22 cellular contexts compared by ENCODE assay signal in the genomic region with DNA sequence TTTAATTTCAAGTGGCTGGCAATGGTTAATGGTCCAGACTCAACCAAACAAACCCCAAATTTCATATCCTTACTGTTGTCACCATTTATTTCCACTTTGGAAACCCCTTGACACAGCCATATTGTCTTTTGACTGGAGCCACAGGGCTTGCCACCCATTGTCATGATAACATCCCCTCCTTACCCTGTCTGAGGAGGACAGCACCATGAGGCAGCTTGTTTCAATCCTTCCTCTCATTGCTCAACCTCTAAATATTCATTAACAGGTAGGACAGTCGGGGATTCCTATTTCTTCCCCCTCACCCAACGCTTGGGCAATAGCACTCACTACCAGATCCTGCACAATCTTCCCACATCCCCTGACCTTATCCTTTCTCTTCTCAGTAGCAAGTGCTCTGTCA.
"Had no signal": no experiment of that assay in that cellular context is flagged by ENCODE, and none has a peak within 500 bp of the region (broad histone marks: within the 10 kb centered on the region; RNA-seq: fewer than 3 reads in every experiment).

No MANE protein-coding gene starts in this region.

- H3K4me3 ChIP-seq: adrenal gland, PC-9 had no signal

- DNase-seq: activated B cell treated with CpG ODN at 0.5 μM for 24 hours; activated CD4-positive, alpha-beta memory T cell treated with anti-CD3 and anti-CD28 coated beads, Interleukin-2, amount 10 ng/mL, durations not matched to agents 7 days and 5 days; activated CD4-positive, alpha-beta T cell treated with anti-CD3 and anti-CD28 coated beads for 36 hours; activated CD4-positive, alpha-beta T cell treated with anti-CD3 and anti-CD28 coated beads, Interleukin-2, amount 50 U/mL, for 1 hour; activated gamma-delta T cell treated with Interleukin-2 at 50 U/mL for 16 hours; activated naive CD4-positive, alpha-beta T cell treated with anti-CD3 and anti-CD28 coated beads, Interleukin-2, amount 50 U/mL, for 16 hours; activated naive CD8-positive, alpha-beta T cell treated with anti-CD3 and anti-CD28 coated beads, Interleukin-2, amount 10 ng/mL, durations not matched to agents 7 days and 5 days; activated T-cell treated with anti-CD3 and anti-CD28 coated beads for 4 hours; activated T-cell treated with anti-CD3 and anti-CD28 coated beads, Interleukin-2, amount 50 U/mL, for 72 hours; adrenal gland; anterior cingulate cortex; NCI-H1105 treated with DMSO at 0.1 percent for 48 hours; NCI-H1436 treated with DMSO at 0.1 percent for 48 hours; NCI-H187; NCI-H2081; NCI-H446; NCI-H524; PC-9; SHP77 treated with DMSO at 0.1 percent for 48 hours; T-helper 17 cell; T-helper 9 cell had no signal

- H3K9me3 Mint-ChIP-seq: activated B cell treated with CpG ODN at 0.5 μM for 24 hours; activated CD4-positive, alpha-beta memory T cell treated with anti-CD3 and anti-CD28 coated beads, Interleukin-2, amount 10 ng/mL, durations not matched to agents 7 days and 5 days; activated T-cell treated with anti-CD3 and anti-CD28 coated beads, Interleukin-2, amount 50 U/mL, for 72 hours; activated T-helper 2 cell treated with anti-CD3 and anti-CD28 coated beads, Interferon-gamma antibody, Interleukin-2, Interleukin-4, amounts not matched to agents 10 μg/mL and 5 μg/mL and 100 μg/mL, durations not matched to agents 14 hours and 24 hours and 36 hours had no signal

- ATAC-seq: activated CD4-positive, alpha-beta T cell treated with anti-CD3 and anti-CD28 coated beads for 36 hours; activated T-cell treated with anti-CD3 and anti-CD28 coated beads, Interleukin-2, amount 50 U/mL, for 72 hours; T-helper 17 cell had no signal

- H3K27me3 ChIP-seq: adrenal gland had no signal

- H3K9me3 ChIP-seq: adrenal gland had no signal

- H3K4me3 Mint-ChIP-seq: activated B cell treated with CpG ODN at 0.5 μM for 24 hours; activated CD4-positive, alpha-beta memory T cell treated with anti-CD3 and anti-CD28 coated beads, Interleukin-2, amount 10 ng/mL, durations not matched to agents 7 days and 5 days; activated CD4-positive, alpha-beta T cell treated with anti-CD3 and anti-CD28 coated beads for 36 hours; activated naive CD8-positive, alpha-beta T cell treated with anti-CD3 and anti-CD28 coated beads, Interleukin-2, amount 10 ng/mL, durations not matched to agents 7 days and 5 days; activated T-cell treated with anti-CD3 and anti-CD28 coated beads, Interleukin-2, amount 50 U/mL, for 72 hours; T-helper 17 cell had no signal

- H3K27ac ChIP-seq: adrenal gland, PC-9 had no signal

- H3K4me1 ChIP-seq: adrenal gland had no signal

- H3K36me3 ChIP-seq: adrenal gland had no signal

- H3K4me1 Mint-ChIP-seq: activated CD4-positive, alpha-beta memory T cell treated with anti-CD3 and anti-CD28 coated beads, Interleukin-2, amount 10 ng/mL, durations not matched to agents 7 days and 5 days; activated CD4-positive, alpha-beta T cell treated with anti-CD3 and anti-CD28 coated beads for 36 hours; T-helper 17 cell had no signal

- H3K36me3 Mint-ChIP-seq: activated naive CD8-positive, alpha-beta T cell treated with anti-CD3 and anti-CD28 coated beads, Interleukin-2, amount 10 ng/mL, durations not matched to agents 7 days and 5 days had no signal

- H3K4me2 ChIP-seq: PC-9 had no signal

- H2AFZ ChIP-seq: PC-9 had no signal

- H3K27ac Mint-ChIP-seq: activated B cell treated with CpG ODN at 0.5 μM for 24 hours; activated CD4-positive, alpha-beta memory T cell treated with anti-CD3 and anti-CD28 coated beads, Interleukin-2, amount 10 ng/mL, durations not matched to agents 7 days and 5 days; activated CD4-positive, alpha-beta T cell treated with anti-CD3 and anti-CD28 coated beads for 36 hours; activated naive CD8-positive, alpha-beta T cell treated with anti-CD3 and anti-CD28 coated beads, Interleukin-2, amount 10 ng/mL, durations not matched to agents 7 days and 5 days; activated T-cell treated with anti-CD3 and anti-CD28 coated beads, Interleukin-2, amount 50 U/mL, for 72 hours; activated T-helper 2 cell treated with anti-CD3 and anti-CD28 coated beads, Interferon-gamma antibody, Interleukin-2, Interleukin-4, amounts not matched to agents 10 μg/mL and 5 μg/mL and 100 μg/mL, durations not matched to agents 14 hours and 24 hours and 36 hours; T-helper 17 cell had no signal

- H3K27me3 Mint-ChIP-seq: activated B cell treated with CpG ODN at 0.5 μM for 24 hours had no signal
